In genomic region chr3:52429031-52429430, GRCh38 we compare ENCODE assay signal across 1 cellular context.
TF ChIP-seq lines count a peak whose summit lies in the region.

No MANE protein-coding gene starts in this region.

TF ChIP-seq in endothelial cell of umbilical vein, 7 proteins besides CTCF, POLR2A, EP300 and RAD21 (continued from another document):
- TF ChIP-seq MAX (IDR thresholded peaks at IDR 0.05; ENCODE audit: insufficient read depth, insufficient read length), result no peak
- TF ChIP-seq FOS (IDR thresholded peaks at IDR 0.05; ENCODE audit: borderline replicate concordance, insufficient read depth, low read length), result no peak
- TF ChIP-seq EZH2 (IDR thresholded peaks at IDR 0.05; ENCODE audit: borderline replicate concordance, low read depth, low read length, severe bottlenecking), result no peak
- no peak for TF ChIP-seq POLR2AphosphoS5 (IDR thresholded peaks at IDR 0.05; ENCODE audit: insufficient read depth, low read depth, low read length)
- TF ChIP-seq MYC (IDR thresholded peaks at IDR 0.05; ENCODE audit: low read depth, low read length), result no peak
